ENCODE assay signal across 12 cellular contexts in the genomic region with DNA sequence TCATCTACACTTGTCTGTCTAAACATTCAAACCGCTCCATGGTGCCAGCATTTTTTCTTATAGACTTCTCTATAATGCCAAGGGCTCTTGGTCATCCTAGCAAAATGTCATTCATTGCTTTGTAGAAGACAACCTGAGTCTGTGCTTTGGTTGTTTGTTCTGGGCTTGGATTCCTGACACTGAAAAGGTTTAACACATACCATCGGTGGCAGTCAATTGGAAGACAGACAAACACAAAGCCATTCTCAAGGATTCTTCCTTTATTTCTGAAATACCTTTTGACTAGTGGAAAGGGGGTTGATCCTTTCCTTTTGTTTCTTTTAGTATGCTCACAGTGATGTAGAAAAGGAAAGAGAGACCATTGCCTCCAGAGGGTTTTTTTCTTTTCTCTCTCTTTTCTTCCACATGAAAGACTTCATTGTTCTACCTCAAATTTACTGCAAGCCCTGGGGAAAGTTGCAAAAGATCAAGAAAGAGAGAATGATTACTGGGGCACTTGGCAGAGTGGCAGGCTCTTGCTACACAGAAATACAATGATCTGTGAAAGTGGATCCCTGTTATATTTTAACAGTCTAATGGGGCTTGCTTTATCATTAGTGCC.
DNase-seq lines count a peak whose midpoint lies in the region; ATAC-seq and TF ChIP-seq lines count a peak whose summit lies in the region.
"Had no signal": no experiment of that assay in that cellular context is flagged by ENCODE, and none has a peak within 500 bp of the region (broad histone marks: within the 10 kb centered on the region; RNA-seq: fewer than 3 reads in every experiment).

No MANE protein-coding gene starts in this region.

- H3K4me1 ChIP-seq in adipocyte (ENCODE audit: control insufficient read depth, insufficient read depth, low read length), result peaks cover 13% of the 10 kb centered on the region

- H3K4me3 ChIP-seq in adipocyte (ENCODE audit: low read length) (no peak overlapping the region), retinal pigment epithelial cell (ENCODE audit: low read length) (no peak overlapping the region)

- ATAC-seq in HG02642 (IDR thresholded peaks at IDR 0.05; ENCODE audit: poor library complexity, unreplicated experiment), result no peak
- ATAC-seq: Right ventricle myocardium inferior had no signal

- H3K27me3 ChIP-seq in adipocyte (replicated peaks; ENCODE audit: control insufficient read depth, insufficient read depth, low read length), result no peaks in the 10 kb centered on the region

- DNase-seq in HT-29 (ENCODE audit: low spot score), result peak; percentile 54
- peak; percentile 46 for DNase-seq in adipocyte (ENCODE audit: low read depth)
- DNase-seq in islet precursor cell, result peak; percentile 68
- DNase-seq in retinal pigment epithelial cell (ENCODE audit: low read depth), result peak; percentile 54
- no peak for DNase-seq in RPMI8226
- DNase-seq in dermis blood vessel endothelial cell, result no peak
- no peak for DNase-seq in activated CD8-positive, alpha-beta memory T cell treated with anti-CD3 and anti-CD28 coated beads for 24 hours
- DNase-seq: GDM1, NCI-H146, NCI-H774 had no signal

- H3K9me3 ChIP-seq in adipocyte (ENCODE audit: control insufficient read depth, low read length), result no peaks in the 10 kb centered on the region

- no peaks in the 10 kb centered on the region for H3K36me3 ChIP-seq in adipocyte (ENCODE audit: control insufficient read depth, insufficient read depth, low read length, severe bottlenecking)

- no peak overlapping the region for H3K9ac ChIP-seq in adipocyte (ENCODE audit: low read length)

- TF ChIP-seq CTCF in retinal pigment epithelial cell (conservative IDR thresholded peaks at IDR 0.05; ENCODE audit: low read depth, low read length), result no peak

Comparison
In these comparisons a context has a peak if more than half of its experiments do, and no peak if none do; other contexts are left out.
1. DNase-seq: peak in HT-29 (single experiment), adipocyte (single experiment), islet precursor cell (single experiment) and retinal pigment epithelial cell (single experiment); none in RPMI8226 (single experiment), dermis blood vessel endothelial cell (single experiment) and activated CD8-positive, alpha-beta memory T cell treated with anti-CD3 and anti-CD28 coated beads for 24 hours (single experiment).